16 cellular contexts compared by ENCODE assay signal in the genomic region with DNA sequence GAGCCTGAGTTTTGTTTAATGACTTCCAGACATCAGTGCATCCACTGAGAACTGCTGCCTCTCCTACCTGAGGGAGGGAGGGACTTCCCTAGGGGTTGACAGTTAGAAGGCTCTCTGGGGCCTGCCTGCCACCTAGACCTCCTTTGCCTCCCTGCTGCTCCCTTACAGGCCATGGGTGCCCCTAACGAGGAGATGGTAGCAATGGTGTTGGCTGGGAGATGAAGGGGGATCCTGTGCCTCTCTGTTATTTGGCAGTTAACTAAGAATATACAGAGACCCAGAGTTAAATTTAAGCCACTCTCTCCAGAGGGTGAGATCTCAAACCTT.
DNase-seq lines count a peak whose midpoint lies in the region; ATAC-seq and TF ChIP-seq lines count a peak whose summit lies in the region.
"Had no signal": no experiment of that assay in that cellular context is flagged by ENCODE, and none has a peak within 500 bp of the region (broad histone marks: within the 10 kb centered on the region; RNA-seq: fewer than 3 reads in every experiment).

No MANE protein-coding gene starts in this region.

- H4K20me1 ChIP-seq in hepatocyte (ENCODE audit: insufficient read depth, poor library complexity, severe bottlenecking), result no peaks in the 10 kb centered on the region

- 67% methylated on average over 1 of the region's 1 CpG for WGBS in hepatocyte (ENCODE audit: low lambda C conversion rate, missing lambda C conversion rate)

- H3K27ac ChIP-seq in hepatocyte (peak overlapping the region; percentile 44), upper lobe of right lung (no peak overlapping the region)
- H3K27ac ChIP-seq: brain microvascular endothelial cell, KMS-11, prostate gland, right lobe of liver, tibial nerve had no signal

- H3K9me2 ChIP-seq in hepatocyte (replicated peaks; ENCODE audit: insufficient read depth), result no peaks in the 10 kb centered on the region

- intact Hi-C loops in upper lobe of right lung (cut with DNase I), result no loop called here

- H2AFZ ChIP-seq in hepatocyte, result no peak overlapping the region

- H3K27me3 ChIP-seq in hepatocyte, result no peaks in the 10 kb centered on the region
- H3K27me3 ChIP-seq in upper lobe of right lung, result no peaks in the 10 kb centered on the region
- H3K27me3 ChIP-seq: brain microvascular endothelial cell, dorsolateral prefrontal cortex, right lobe of liver, tibial nerve had no signal

- TF ChIP-seq CTCF in hepatocyte (IDR thresholded peaks at IDR 0.05; ENCODE audit: poor library complexity), result no peak
- no peak for TF ChIP-seq CTCF in upper lobe of right lung (IDR thresholded peaks at IDR 0.05)

- H3K36me3 ChIP-seq in hepatocyte (replicated peaks; ENCODE audit: insufficient read depth, low read depth) (no peaks in the 10 kb centered on the region), upper lobe of right lung (no peaks in the 10 kb centered on the region)
- H3K36me3 ChIP-seq: brain microvascular endothelial cell, prostate gland, right lobe of liver, tibial nerve had no signal

- DNase-seq in hepatocyte (ENCODE audit: low spot score) (no peak), upper lobe of right lung (no peak), activated gamma-delta T cell (lab: John Stamatoyannopoulos, UW) (no peak), NCI-H748 (lab: John Stamatoyannopoulos, UW; ENCODE audit: unreplicated experiment) (no peak)
- no peak for DNase-seq in activated CD4-positive, alpha-beta T cell treated with anti-CD3 and anti-CD28 coated beads, Interleukin-2, amount 50 U/mL, for 48 hours
- DNase-seq: GOT3 had no signal

- H3K9me3 ChIP-seq in hepatocyte (ENCODE audit: low read depth) (no peaks in the 10 kb centered on the region), upper lobe of right lung (no peaks in the 10 kb centered on the region)
- H3K9me3 ChIP-seq: Caco-2, prostate gland, right lobe of liver had no signal

- ATAC-seq in HG03066 (IDR thresholded peaks at IDR 0.05; ENCODE audit: low read depth, unreplicated experiment) (peak; percentile 5), SK-N-SH treated with all-trans-retinoic acid at 6 μM for 48 hours (peak; percentile 42), upper lobe of right lung (peak; percentile 45)
- ATAC-seq: activated T-helper 17 cell treated with anti-CD3 and anti-CD28 coated beads, Interleukin-2, amount 50 U/mL, for 72 hours had no signal

- no peak overlapping the region for H3K4me3 ChIP-seq in hepatocyte
- H3K4me3 ChIP-seq in upper lobe of right lung, result no peak overlapping the region
- H3K4me3 ChIP-seq: prostate gland, right lobe of liver, tibial nerve had no signal

- H3K79me2 ChIP-seq in hepatocyte, result no peaks in the 10 kb centered on the region

- no peaks in the 10 kb centered on the region for H3K4me1 ChIP-seq in hepatocyte (ENCODE audit: insufficient read depth)
- H3K4me1 ChIP-seq in upper lobe of right lung, result no peaks in the 10 kb centered on the region
- H3K4me1 ChIP-seq: Caco-2, prostate gland, right lobe of liver had no signal

- no peak overlapping the region for H3K4me2 ChIP-seq in hepatocyte
- H3K4me2 ChIP-seq: KMS-11 had no signal

TF ChIP-seq in SK-N-SH treated with all-trans-retinoic acid at 6 μM for 48 hours, 23 proteins besides CTCF, POLR2A, EP300 and RAD21:
- TF ChIP-seq, protein P1, sequence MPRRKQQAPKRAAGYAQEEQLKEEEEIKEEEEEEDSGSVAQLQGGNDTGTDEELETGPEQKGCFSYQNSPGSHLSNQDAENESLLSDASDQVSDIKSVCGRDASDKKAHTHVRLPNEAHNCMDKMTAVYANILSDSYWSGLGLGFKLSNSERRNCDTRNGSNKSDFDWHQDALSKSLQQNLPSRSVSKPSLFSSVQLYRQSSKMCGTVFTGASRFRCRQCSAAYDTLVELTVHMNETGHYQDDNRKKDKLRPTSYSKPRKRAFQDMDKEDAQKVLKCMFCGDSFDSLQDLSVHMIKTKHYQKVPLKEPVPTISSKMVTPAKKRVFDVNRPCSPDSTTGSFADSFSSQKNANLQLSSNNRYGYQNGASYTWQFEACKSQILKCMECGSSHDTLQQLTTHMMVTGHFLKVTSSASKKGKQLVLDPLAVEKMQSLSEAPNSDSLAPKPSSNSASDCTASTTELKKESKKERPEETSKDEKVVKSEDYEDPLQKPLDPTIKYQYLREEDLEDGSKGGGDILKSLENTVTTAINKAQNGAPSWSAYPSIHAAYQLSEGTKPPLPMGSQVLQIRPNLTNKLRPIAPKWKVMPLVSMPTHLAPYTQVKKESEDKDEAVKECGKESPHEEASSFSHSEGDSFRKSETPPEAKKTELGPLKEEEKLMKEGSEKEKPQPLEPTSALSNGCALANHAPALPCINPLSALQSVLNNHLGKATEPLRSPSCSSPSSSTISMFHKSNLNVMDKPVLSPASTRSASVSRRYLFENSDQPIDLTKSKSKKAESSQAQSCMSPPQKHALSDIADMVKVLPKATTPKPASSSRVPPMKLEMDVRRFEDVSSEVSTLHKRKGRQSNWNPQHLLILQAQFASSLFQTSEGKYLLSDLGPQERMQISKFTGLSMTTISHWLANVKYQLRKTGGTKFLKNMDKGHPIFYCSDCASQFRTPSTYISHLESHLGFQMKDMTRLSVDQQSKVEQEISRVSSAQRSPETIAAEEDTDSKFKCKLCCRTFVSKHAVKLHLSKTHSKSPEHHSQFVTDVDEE (CRISPR knock-in tag; IDR thresholded peaks at IDR 0.05), result no peak
- TF ChIP-seq GLIS3 (CRISPR knock-in tag; IDR thresholded peaks at IDR 0.05) (no peak), OSR1 (CRISPR knock-in tag; IDR thresholded peaks at IDR 0.05) (no peak), ZFP30 (CRISPR knock-in tag; IDR thresholded peaks at IDR 0.05) (no peak), PPARA (CRISPR knock-in tag; IDR thresholded peaks at IDR 0.05; ENCODE audit: borderline replicate concordance) (no peak), ZNF70 (CRISPR knock-in tag; IDR thresholded peaks at IDR 0.05) (no peak), ZNF565 (CRISPR knock-in tag; conservative IDR thresholded peaks at IDR 0.05; ENCODE audit: low read depth) (no peak), ZFP3 (CRISPR knock-in tag; IDR thresholded peaks at IDR 0.05) (no peak), ZNF8 (CRISPR knock-in tag; IDR thresholded peaks at IDR 0.05) (no peak), ZC3H10 (CRISPR knock-in tag; IDR thresholded peaks at IDR 0.05) (no peak), ISL1 (CRISPR knock-in tag; IDR thresholded peaks at IDR 0.05) (no peak), ARNTL (CRISPR knock-in tag; IDR thresholded peaks at IDR 0.05; ENCODE audit: borderline replicate concordance, low read depth) (no peak), SNAI2 (CRISPR knock-in tag; IDR thresholded peaks at IDR 0.05) (no peak), TOX (CRISPR knock-in tag; IDR thresholded peaks at IDR 0.05; ENCODE audit: borderline replicate concordance) (no peak), TCF4 (CRISPR knock-in tag; IDR thresholded peaks at IDR 0.05; ENCODE audit: borderline replicate concordance) (no peak), ESRRG (CRISPR knock-in tag; IDR thresholded peaks at IDR 0.05) (no peak), BACH2 (CRISPR knock-in tag; IDR thresholded peaks at IDR 0.05; ENCODE audit: borderline replicate concordance) (no peak), CSDC2 (CRISPR knock-in tag; IDR thresholded peaks at IDR 0.05) (no peak)
- TF ChIP-seq, protein P2, sequence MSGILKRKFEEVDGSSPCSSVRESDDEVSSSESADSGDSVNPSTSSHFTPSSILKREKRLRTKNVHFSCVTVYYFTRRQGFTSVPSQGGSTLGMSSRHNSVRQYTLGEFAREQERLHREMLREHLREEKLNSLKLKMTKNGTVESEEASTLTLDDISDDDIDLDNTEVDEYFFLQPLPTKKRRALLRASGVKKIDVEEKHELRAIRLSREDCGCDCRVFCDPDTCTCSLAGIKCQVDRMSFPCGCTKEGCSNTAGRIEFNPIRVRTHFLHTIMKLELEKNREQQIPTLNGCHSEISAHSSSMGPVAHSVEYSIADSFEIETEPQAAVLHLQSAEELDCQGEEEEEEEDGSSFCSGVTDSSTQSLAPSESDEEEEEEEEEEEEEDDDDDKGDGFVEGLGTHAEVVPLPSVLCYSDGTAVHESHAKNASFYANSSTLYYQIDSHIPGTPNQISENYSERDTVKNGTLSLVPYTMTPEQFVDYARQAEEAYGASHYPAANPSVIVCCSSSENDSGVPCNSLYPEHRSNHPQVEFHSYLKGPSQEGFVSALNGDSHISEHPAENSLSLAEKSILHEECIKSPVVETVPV (CRISPR knock-in tag; IDR thresholded peaks at IDR 0.05), result no peak
- TF ChIP-seq, protein P3, sequence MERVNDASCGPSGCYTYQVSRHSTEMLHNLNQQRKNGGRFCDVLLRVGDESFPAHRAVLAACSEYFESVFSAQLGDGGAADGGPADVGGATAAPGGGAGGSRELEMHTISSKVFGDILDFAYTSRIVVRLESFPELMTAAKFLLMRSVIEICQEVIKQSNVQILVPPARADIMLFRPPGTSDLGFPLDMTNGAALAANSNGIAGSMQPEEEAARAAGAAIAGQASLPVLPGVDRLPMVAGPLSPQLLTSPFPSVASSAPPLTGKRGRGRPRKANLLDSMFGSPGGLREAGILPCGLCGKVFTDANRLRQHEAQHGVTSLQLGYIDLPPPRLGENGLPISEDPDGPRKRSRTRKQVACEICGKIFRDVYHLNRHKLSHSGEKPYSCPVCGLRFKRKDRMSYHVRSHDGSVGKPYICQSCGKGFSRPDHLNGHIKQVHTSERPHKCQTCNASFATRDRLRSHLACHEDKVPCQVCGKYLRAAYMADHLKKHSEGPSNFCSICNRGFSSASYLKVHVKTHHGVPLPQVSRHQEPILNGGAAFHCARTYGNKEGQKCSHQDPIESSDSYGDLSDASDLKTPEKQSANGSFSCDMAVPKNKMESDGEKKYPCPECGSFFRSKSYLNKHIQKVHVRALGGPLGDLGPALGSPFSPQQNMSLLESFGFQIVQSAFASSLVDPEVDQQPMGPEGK (CRISPR knock-in tag; IDR thresholded peaks at IDR 0.05; ENCODE audit: borderline replicate concordance), result no peak
